ENCODE assay signal across 27 cellular contexts in the genomic region with DNA sequence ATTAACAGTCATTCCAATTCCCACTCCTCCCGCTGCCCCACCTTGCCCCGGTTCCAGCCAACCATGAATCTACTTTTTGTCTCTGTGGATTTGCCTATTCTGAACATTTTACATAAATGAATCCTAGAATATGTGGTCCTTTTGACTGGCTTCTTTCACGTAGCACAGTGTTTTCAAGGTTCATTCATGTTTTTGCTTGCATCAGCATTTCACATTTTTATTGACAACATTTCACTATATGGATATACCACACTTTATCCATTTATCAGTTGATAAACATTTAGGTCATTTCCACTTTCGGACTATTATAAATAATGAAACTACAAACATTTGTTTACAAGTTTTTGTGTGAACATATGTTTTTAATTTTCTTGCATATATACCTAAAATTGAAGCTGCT.
"Had no signal": no experiment of that assay in that cellular context is flagged by ENCODE, and none has a peak within 500 bp of the region (broad histone marks: within the 10 kb centered on the region; RNA-seq: fewer than 3 reads in every experiment).

No MANE protein-coding gene starts in this region.

- H3K4me3 ChIP-seq: stomach, suprapubic skin, testis, thoracic aorta, thyroid gland, tibial artery, tibial nerve, transverse colon, upper lobe of left lung, upper lobe of right lung, uterus, vagina had no signal

- H3K36me3 ChIP-seq: stomach, suprapubic skin, thoracic aorta, thyroid gland, tibial artery, tibial nerve, transverse colon, upper lobe of left lung, upper lobe of right lung, uterus, vagina had no signal

- H3K9me3 ChIP-seq: testis, thyroid gland, vagina had no signal

- H3K27ac ChIP-seq: stomach, suprapubic skin, testis, thoracic aorta, thyroid gland, tibial artery, tibial nerve, transverse colon, upper lobe of left lung, upper lobe of right lung, uterus, vagina had no signal

- ATAC-seq: stimulated activated effector memory CD8-positive, alpha-beta T cell treated with anti-CD3 and anti-CD28 coated beads, Interleukin-12 subunit alpha, Interleukin-12 subunit beta, amount 100 ng/mL, for 72 hours; stimulated activated memory B cell treated with anti-CD40 and anti-IgM and Interleukin-4, amounts not matched to agents 10 μg/mL and 1 μg/mL and 100 μg/mL, for 72 hours; stimulated activated naive B cell treated with anti-CD40 and anti-IgM and Interleukin-4, amounts not matched to agents 10 μg/mL and 1 μg/mL and 100 μg/mL, for 72 hours; stimulated activated naive CD8-positive, alpha-beta T cell treated with anti-CD3 and anti-CD28 coated beads, Interleukin-15, amount 100 ng/mL, for 72 hours; stimulated activated naive CD8-positive, alpha-beta T cell treated with anti-CD3 and anti-CD28 coated beads, Interleukin-15, Interleukin-2, amounts not matched to agents 100 U/mL and 50 U/mL, for 24 hours; upper lobe of right lung had no signal

- FAIRE-seq: urothelium cell line had no signal

- H3K4me1 ChIP-seq: stomach, suprapubic skin, testis, thyroid gland, tibial artery, tibial nerve, transverse colon, upper lobe of left lung, upper lobe of right lung, uterus, vagina had no signal

- H3K27me3 ChIP-seq: stomach, suprapubic skin, testis, thyroid gland, tibial artery, tibial nerve, transverse colon, upper lobe of left lung, upper lobe of right lung, uterus, vagina had no signal

- DNase-seq: stimulated activated CD4-positive, alpha-beta T cell treated with anti-CD3 and anti-CD28 coated beads, Interleukin-2, amount 100 ng/mL, for 48 hours; stimulated activated CD4-positive, alpha-beta T cell treated with anti-CD3 and anti-CD28 coated beads, Interleukin-4, amount 100 ng/mL, for 1 hour; stimulated activated CD4-positive, alpha-beta T cell treated with anti-CD3 and anti-CD28 coated beads, Interleukin-4, amount 100 ng/mL, for 24 hours; stimulated activated CD4-positive, alpha-beta T cell treated with anti-CD3 and anti-CD28 coated beads, Interleukin-4, amount 100 ng/mL, for 4 hours; stimulated activated CD8-positive, alpha-beta memory T cell treated with anti-CD3 and anti-CD28 coated beads, Interleukin-4, amount 100 ng/mL, for 48 hours; stimulated activated naive B cell treated with anti-CD40 and anti-IgM and Interleukin-4, amounts not matched to agents 10 μg/mL and 1 μg/mL and 100 μg/mL, for 72 hours; stimulated activated naive CD4-positive, alpha-beta T cell; stimulated activated naive CD4-positive, alpha-beta T cell treated with Interleukin-2 at 50 U/mL for 16 hours; stimulated activated naive CD8-positive, alpha-beta T cell treated with anti-CD3 and anti-CD28 coated beads, Interleukin-15, amount 100 ng/mL, for 72 hours; stimulated activated naive CD8-positive, alpha-beta T cell treated with anti-CD3 and anti-CD28 coated beads, Interleukin-15, Interleukin-2, amounts not matched to agents 100 U/mL and 50 U/mL, for 24 hours; stomach; substantia nigra; testis; thyroid gland; tibial artery; transverse colon; trophoblast cell; upper lobe of left lung; upper lobe of right lung; uterus had no signal
